Comparison of ENCODE assay signal across 23 cellular contexts in the genomic region with DNA sequence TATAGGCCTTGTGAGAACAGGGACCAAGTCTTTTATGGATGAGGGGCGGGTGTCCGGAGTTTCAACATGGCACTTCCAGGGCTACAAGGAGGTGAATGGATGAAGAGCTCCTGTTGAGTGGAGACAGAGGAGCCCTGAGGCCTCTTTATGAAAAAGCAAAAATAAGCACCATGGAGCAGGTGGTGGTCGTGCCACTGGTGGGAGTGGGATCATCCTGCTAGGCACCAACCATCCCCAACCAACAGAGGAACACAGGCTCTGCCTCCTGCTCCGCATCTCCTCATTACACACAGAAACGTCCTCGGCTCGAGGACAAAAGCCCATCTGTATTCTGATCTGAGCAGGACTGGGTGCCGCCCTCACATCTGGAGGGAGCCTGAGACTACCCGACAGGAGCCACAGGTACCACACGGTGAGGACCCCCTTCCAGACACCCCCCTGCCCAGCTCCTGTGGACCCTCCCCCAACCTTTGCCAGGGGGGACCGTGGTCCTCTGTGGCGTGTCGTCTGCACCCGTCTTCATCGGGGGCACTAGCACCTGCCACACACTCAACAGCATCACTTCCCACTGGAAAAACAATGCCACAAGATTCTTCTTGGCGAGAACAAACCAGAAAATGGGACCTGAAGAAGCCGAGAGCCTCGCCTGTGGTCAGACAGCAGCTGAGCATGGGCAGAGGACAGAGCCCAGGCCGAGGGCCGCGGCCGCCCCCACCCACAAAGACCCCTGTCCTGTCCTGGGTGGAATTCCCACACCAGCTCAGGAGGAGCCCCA. TPM values are rescaled to one million over a fixed set of nuclear protein-coding genes. Genes with fewer than 3 reads are reported as not detected.
"Had no signal": no experiment of that assay in that cellular context is flagged by ENCODE, and none has a peak within 500 bp of the region (broad histone marks: within the 10 kb centered on the region; RNA-seq: fewer than 3 reads in every experiment).

No MANE protein-coding gene starts in this region.

- H3K9me3 ChIP-seq: prostate gland, right atrium auricular region, testis had no signal

- ATAC-seq: activated T-cell treated with anti-CD3 and anti-CD28 coated beads, Interleukin-2, amount 50 U/mL, for 4 hours; foreskin keratinocyte; stimulated activated naive CD8-positive, alpha-beta T cell treated with anti-CD3 and anti-CD28 coated beads, Interleukin-15, amount 100 ng/mL, for 72 hours had no signal

- H3K4me3 ChIP-seq: hepatocyte, prostate gland, right atrium auricular region, skin epidermis, testis had no signal

- DNase-seq: activated CD4-positive, alpha-beta memory T cell treated with anti-CD3 and anti-CD28 coated beads, Interleukin-2, amount 10 ng/mL, durations not matched to agents 7 days and 5 days; activated CD4-positive, alpha-beta T cell treated with anti-CD3 and anti-CD28 coated beads for 48 hours; activated gamma-delta T cell treated with Interleukin-2 at 50 U/mL for 16 hours; activated T-cell treated with anti-CD3 and anti-CD28 coated beads, Interleukin-2, amount 50 U/mL, for 4 hours; foreskin keratinocyte; midbrain; nephron progenitor cell; occipital lobe; stimulated activated CD4-positive, alpha-beta T cell treated with anti-CD3 and anti-CD28 coated beads, Interleukin-15, amount 100 ng/mL, for 24 hours; stimulated activated CD4-positive, alpha-beta T cell treated with anti-CD3 and anti-CD28 coated beads, Interleukin-2, amount 100 ng/mL, for 48 hours; stimulated activated naive CD8-positive, alpha-beta T cell treated with anti-CD3 and anti-CD28 coated beads, Interleukin-15, amount 100 ng/mL, for 72 hours; testis had no signal

- H3K79me2 ChIP-seq: hepatocyte had no signal

- H3K36me3 ChIP-seq: prostate gland, right atrium auricular region had no signal

- H2AFZ ChIP-seq: hepatocyte had no signal

- H3K27ac ChIP-seq: foreskin keratinocyte, hepatocyte, prostate gland, right atrium auricular region, skin epidermis, testis had no signal

- H3K27me3 ChIP-seq: foreskin keratinocyte, hepatocyte, right atrium auricular region, testis had no signal

- H3K4me2 ChIP-seq: hepatocyte had no signal

- H3K4me1 ChIP-seq: foreskin keratinocyte, prostate gland, right atrium auricular region, testis had no signal

RNA-seq across cellular contexts. Expression of gene PDE6B, which starts 3.9 kb away (rescaled TPM):
- total RNA-seq: SK-MEL-5 had no signal
- polyA plus RNA-seq: fibroblast of lung had no signal

RNA-seq across cellular contexts. Expression of gene TMEM271, which starts 45.4 kb away (rescaled TPM):
- total RNA-seq: activated CD4-positive, alpha-beta memory T cell treated with anti-CD3 and anti-CD28 coated beads, Interleukin-2, amount 10 ng/mL, durations not matched to agents 7 days and 5 days; activated T-cell treated with anti-CD3 and anti-CD28 coated beads, Interleukin-2, amount 50 U/mL, for 4 hours; dermis microvascular lymphatic vessel endothelial cell; epithelial cell of proximal tubule; fibroblast of lung; foreskin keratinocyte; hepatocyte; lung microvascular endothelial cell; right atrium auricular region; SK-MEL-5; T-helper 2 cell treated with Interferon-gamma antibody and Interleukin-4, amounts not matched to agents 100 ng/mL and 5 ng/mL, for 36 hours; ureter had no signal
- polyA plus RNA-seq: fibroblast of lung, foreskin keratinocyte, hepatocyte had no signal
